Comparison of ENCODE assay signal across 28 cellular contexts in genomic region chr11:61104963-61105362, GRCh38. TPM values are rescaled to one million over a fixed set of nuclear protein-coding genes. Genes with fewer than 3 reads are reported as not detected.
A peak's percentile ranks its signal among the peaks of the same experiment; 100 is the strongest.
DNase-seq lines count a peak whose midpoint lies in the region; ATAC-seq lines count a peak whose summit lies in the region.
"Had no signal": no experiment of that assay in that cellular context is flagged by ENCODE, and none has a peak within 500 bp of the region (broad histone marks: within the 10 kb centered on the region; RNA-seq: fewer than 3 reads in every experiment).

No MANE protein-coding gene starts in this region.

- peaks cover 0 to 59% (median 13%) of the 10 kb centered on the region in 3 experiments for H3K36me3 ChIP-seq in naive thymus-derived CD4-positive, alpha-beta T cell (ENCODE audit: control insufficient read depth in 2 of 3, insufficient read depth in 3 of 3, low read length in 3 of 3)
- H3K36me3 ChIP-seq: ovary, SJSA1 had no signal

- no peaks in the 10 kb centered on the region for H3K9me3 Mint-ChIP-seq in T-helper 1 cell treated with Interleukin-12 subunit alpha and Interleukin-12 subunit beta and Interleukin-4 antibody, amounts not matched to agents 30 μg/mL and 1 μg/mL, for 36 hours
- no peaks in the 10 kb centered on the region for H3K9me3 Mint-ChIP-seq in naive thymus-derived CD4-positive, alpha-beta T cell
- H3K9me3 Mint-ChIP-seq in effector memory CD8-positive, alpha-beta T cell, result no peaks in the 10 kb centered on the region
- H3K9me3 Mint-ChIP-seq: CD14-positive monocyte, mesothelial cell of epicardium, nephron had no signal

- H3K9me3 ChIP-seq in naive thymus-derived CD4-positive, alpha-beta T cell (ENCODE audit: control insufficient read depth in 2 of 3, low read length in 3 of 3), result no peaks in the 10 kb centered on the region
- H3K9me3 ChIP-seq: ovary, SJSA1 had no signal

- intact Hi-C loops in naive thymus-derived CD4-positive, alpha-beta T cell (cut with micrococcal nuclease), result loop anchor here (5.0 kb wide), 2 partner anchors 43 to 118 kb away; no protein-coding TSS in a partner anchor

- POLR2A ChIA-PET in naive thymus-derived CD4-positive, alpha-beta T cell (lab: Charles Lee), result interaction anchor here (0.5 to 5.2 kb wide), 14 partner anchors 8 to 120 kb away, joined by 3 to 31 read pairs (median 6); no protein-coding TSS in a partner anchor

- no peak for ATAC-seq in naive thymus-derived CD4-positive, alpha-beta T cell
- no peak for ATAC-seq in effector memory CD8-positive, alpha-beta T cell (replicated peaks)
- no peak for ATAC-seq in GM19324 (IDR thresholded peaks at IDR 0.05; ENCODE audit: low FRiP score, unreplicated experiment)
- ATAC-seq: left ventricle myocardium superior had no signal

- H3K27me3 Mint-ChIP-seq in T-helper 1 cell treated with Interleukin-12 subunit alpha and Interleukin-12 subunit beta and Interleukin-4 antibody, amounts not matched to agents 30 μg/mL and 1 μg/mL, for 36 hours (ENCODE audit: low read depth), result no peaks in the 10 kb centered on the region
- H3K27me3 Mint-ChIP-seq in naive thymus-derived CD4-positive, alpha-beta T cell, result no peaks in the 10 kb centered on the region
- no peaks in the 10 kb centered on the region for H3K27me3 Mint-ChIP-seq in effector memory CD8-positive, alpha-beta T cell

- H3K4me3 Mint-ChIP-seq in T-helper 1 cell treated with Interleukin-12 subunit alpha and Interleukin-12 subunit beta and Interleukin-4 antibody, amounts not matched to agents 30 μg/mL and 1 μg/mL, for 36 hours, result no peak overlapping the region
- H3K4me3 Mint-ChIP-seq in naive thymus-derived CD4-positive, alpha-beta T cell, result peak overlapping the region in 1 of 10 donors; percentile 97
- H3K4me3 Mint-ChIP-seq in effector memory CD8-positive, alpha-beta T cell, result no peak overlapping the region
- H3K4me3 Mint-ChIP-seq: CD14-positive monocyte, mesothelial cell of epicardium, nephron had no signal

- H3K27me3 ChIP-seq in naive thymus-derived CD4-positive, alpha-beta T cell (ENCODE audit: control insufficient read depth in 2 of 2, insufficient read depth in 2 of 2, low read length in 2 of 2), result no peaks in the 10 kb centered on the region
- H3K27me3 ChIP-seq: ovary, SJSA1 had no signal

- peaks cover 53% of the 10 kb centered on the region for H3K4me1 Mint-ChIP-seq in T-helper 1 cell treated with Interleukin-12 subunit alpha and Interleukin-12 subunit beta and Interleukin-4 antibody, amounts not matched to agents 30 μg/mL and 1 μg/mL, for 36 hours (ENCODE audit: low read depth)
- peaks cover 30 to 68% (median 57%) of the 10 kb centered on the region in 7 donors for H3K4me1 Mint-ChIP-seq in naive thymus-derived CD4-positive, alpha-beta T cell
- H3K4me1 Mint-ChIP-seq in effector memory CD8-positive, alpha-beta T cell (ENCODE audit: low read depth in 2 of 2), result peaks cover 30 to 36% of the 10 kb centered on the region in 2 donors
- H3K4me1 Mint-ChIP-seq: CD14-positive monocyte, mesothelial cell of epicardium had no signal

- peak overlapping the region; percentile 100 for H3K4me3 ChIP-seq in naive thymus-derived CD4-positive, alpha-beta T cell (ENCODE audit: low read length)
- H3K4me3 ChIP-seq: GM23248, ovary, SJSA1, smooth muscle cell had no signal

- peaks cover 41 to 65% of the 10 kb centered on the region in 2 donors for H3K4me1 ChIP-seq in naive thymus-derived CD4-positive, alpha-beta T cell (ENCODE audit: control insufficient read depth in 2 of 2, insufficient read depth in 2 of 2, low read length in 2 of 2)
- H3K4me1 ChIP-seq: SJSA1 had no signal

- H3K27ac Mint-ChIP-seq in T-helper 1 cell treated with Interleukin-12 subunit alpha and Interleukin-12 subunit beta and Interleukin-4 antibody, amounts not matched to agents 30 μg/mL and 1 μg/mL, for 36 hours, result peak overlapping the region; percentile 49
- H3K27ac Mint-ChIP-seq in naive thymus-derived CD4-positive, alpha-beta T cell, result peak overlapping the region in 5 of 9 donors; percentile 87 to 98 (median 90)
- peak overlapping the region in 1 of 2 donors; percentile 11 for H3K27ac Mint-ChIP-seq in effector memory CD8-positive, alpha-beta T cell
- H3K27ac Mint-ChIP-seq: mesothelial cell of epicardium, nephron had no signal

- peak overlapping the region; percentile 98 for H3K27ac ChIP-seq in naive thymus-derived CD4-positive, alpha-beta T cell (ENCODE audit: low read depth, low read length)
- H3K27ac ChIP-seq: 22Rv1, epithelial cell of prostate, GM23248, HL-60, ovary, SJSA1 had no signal

- CTCF ChIA-PET in naive thymus-derived CD4-positive, alpha-beta T cell (lab: Charles Lee), result interaction anchor here (1.4 kb wide), 1 partner anchor 135 kb away, joined by 5 read pairs; no protein-coding TSS in a partner anchor

- DNase-seq in T-helper 1 cell (no peak), NCI-H82 (lab: John Stamatoyannopoulos, UW) (no peak)
- peak; percentile 31 for DNase-seq in stimulated activated CD4-positive, alpha-beta T cell treated with anti-CD3 and anti-CD28 coated beads, Interleukin-15, amount 100 ng/mL, for 24 hours
- no peak for DNase-seq in stimulated activated CD4-positive, alpha-beta T cell treated with anti-CD3 and anti-CD28 coated beads, Interleukin-4, amount 100 ng/mL, for 1 hour
- peak in 1 of 9 donors; percentile 0 for DNase-seq in naive thymus-derived CD4-positive, alpha-beta T cell
- no peak for DNase-seq in effector memory CD8-positive, alpha-beta T cell
- DNase-seq: activated gamma-delta T cell, amniotic stem cell, DMS 273 treated with DMSO at 0.1 percent for 48 hours, GM23248, Kasumi-1, left ventricle myocardium superior, NCI-H1436 treated with DMSO at 0.1 percent for 48 hours, NCI-H345, ovary, retina, substantia nigra had no signal

- peaks cover 46% of the 10 kb centered on the region for H3K36me3 Mint-ChIP-seq in T-helper 1 cell treated with Interleukin-12 subunit alpha and Interleukin-12 subunit beta and Interleukin-4 antibody, amounts not matched to agents 30 μg/mL and 1 μg/mL, for 36 hours (ENCODE audit: low read depth)
- H3K36me3 Mint-ChIP-seq in naive thymus-derived CD4-positive, alpha-beta T cell, result peaks cover 13 to 47% (median 22%) of the 10 kb centered on the region in 5 donors
- peaks cover 23% of the 10 kb centered on the region for H3K36me3 Mint-ChIP-seq in effector memory CD8-positive, alpha-beta T cell (ENCODE audit: insufficient read depth)
- H3K36me3 Mint-ChIP-seq: CD14-positive monocyte, mesothelial cell of epicardium had no signal

RNA-seq across cellular contexts. Expression of gene CD5, which starts 2.7 kb away (rescaled TPM):
- total RNA-seq in naive thymus-derived CD4-positive, alpha-beta T cell, result 100 to 1,000 TPM; 180 to 399 (median 224) TPM
- 100 to 1,000 TPM; 217 to 371 TPM for polyA plus RNA-seq in naive thymus-derived CD4-positive, alpha-beta T cell
- total RNA-seq: GM23248, mesothelial cell of epicardium, RPMI7951, SJSA1, smooth muscle cell had no signal
- polyA plus RNA-seq: GM23248 had no signal

RNA-seq across cellular contexts. Expression of gene VPS37C, which starts 56.3 kb away (rescaled TPM):
- 10 to 100 TPM in 1 of 5 experiments, 1 to 10 TPM in 4; 4.1 to 12.0 (median 7.9) TPM for total RNA-seq in naive thymus-derived CD4-positive, alpha-beta T cell
- under 1 TPM; 0.31 to 0.82 TPM for polyA plus RNA-seq in naive thymus-derived CD4-positive, alpha-beta T cell
